In the genomic region with DNA sequence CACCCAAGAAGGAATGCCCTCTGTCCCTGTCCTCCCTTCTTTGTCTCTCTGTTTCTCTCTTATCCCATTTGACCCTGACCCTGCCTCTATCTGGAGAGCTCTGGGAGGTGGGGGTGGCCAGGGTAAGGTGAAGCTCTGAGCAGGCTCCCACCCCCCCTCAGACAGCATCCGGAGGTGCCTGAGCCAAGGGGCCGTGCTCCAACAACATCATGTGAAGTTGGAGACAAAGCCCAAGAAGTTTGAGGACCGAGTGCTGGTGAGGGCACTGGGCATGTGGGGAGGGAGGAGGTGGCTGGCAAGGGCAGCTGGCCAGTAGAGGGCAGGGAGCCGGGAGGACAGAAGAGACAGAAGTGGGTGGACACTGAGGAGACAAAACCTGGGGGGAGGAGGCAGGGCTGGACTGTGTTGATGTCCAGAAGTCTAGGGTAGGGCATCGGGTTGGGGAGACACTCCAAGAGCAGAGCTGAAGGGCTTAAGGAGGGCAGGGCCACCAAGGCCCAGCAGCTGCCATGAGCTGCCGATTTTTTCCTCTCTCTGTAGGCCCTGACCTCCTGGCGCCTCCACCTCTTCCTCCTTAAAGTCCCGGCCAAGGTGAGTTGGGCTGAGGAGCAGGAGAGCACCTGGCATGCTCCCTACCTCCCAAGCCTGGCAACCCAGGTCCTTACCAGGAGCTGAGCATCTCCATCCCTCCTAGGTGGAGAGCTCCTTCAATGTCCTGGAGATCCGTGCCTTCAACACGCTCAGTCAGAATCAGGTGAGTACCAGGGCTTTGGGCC, we compare ENCODE assay signal across 2 cellular contexts.
TF ChIP-seq lines count a peak whose summit lies in the region.

No MANE protein-coding gene starts in this region.

TF ChIP-seq in SK-N-SH, 30 proteins besides CTCF, POLR2A, EP300 and RAD21 (continued from another document):
- TF ChIP-seq, protein P1, sequence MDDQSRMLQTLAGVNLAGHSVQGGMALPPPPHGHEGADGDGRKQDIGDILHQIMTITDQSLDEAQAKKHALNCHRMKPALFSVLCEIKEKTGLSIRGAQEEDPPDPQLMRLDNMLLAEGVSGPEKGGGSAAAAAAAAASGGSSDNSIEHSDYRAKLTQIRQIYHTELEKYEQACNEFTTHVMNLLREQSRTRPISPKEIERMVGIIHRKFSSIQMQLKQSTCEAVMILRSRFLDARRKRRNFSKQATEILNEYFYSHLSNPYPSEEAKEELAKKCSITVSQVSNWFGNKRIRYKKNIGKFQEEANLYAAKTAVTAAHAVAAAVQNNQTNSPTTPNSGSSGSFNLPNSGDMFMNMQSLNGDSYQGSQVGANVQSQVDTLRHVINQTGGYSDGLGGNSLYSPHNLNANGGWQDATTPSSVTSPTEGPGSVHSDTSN (IDR thresholded peaks at IDR 0.05), result no peak
- TF ChIP-seq RXRA (IDR thresholded peaks at IDR 0.05; ENCODE audit: borderline replicate concordance, low read depth) (no peak), NFIC (IDR thresholded peaks at IDR 0.05; ENCODE audit: borderline replicate concordance) (no peak), TAF1 (IDR thresholded peaks at IDR 0.05; ENCODE audit: borderline replicate concordance, low read depth, low read length) (no peak), FOXM1 (IDR thresholded peaks at IDR 0.05; ENCODE audit: low read depth) (no peak), FOXJ3 (CRISPR knock-in tag; IDR thresholded peaks at IDR 0.05) (no peak)

TF ChIP-seq in SK-N-SH treated with all-trans-retinoic acid at 6 μM for 48 hours, 23 proteins besides CTCF, POLR2A, EP300 and RAD21:
- TF ChIP-seq, protein P2, sequence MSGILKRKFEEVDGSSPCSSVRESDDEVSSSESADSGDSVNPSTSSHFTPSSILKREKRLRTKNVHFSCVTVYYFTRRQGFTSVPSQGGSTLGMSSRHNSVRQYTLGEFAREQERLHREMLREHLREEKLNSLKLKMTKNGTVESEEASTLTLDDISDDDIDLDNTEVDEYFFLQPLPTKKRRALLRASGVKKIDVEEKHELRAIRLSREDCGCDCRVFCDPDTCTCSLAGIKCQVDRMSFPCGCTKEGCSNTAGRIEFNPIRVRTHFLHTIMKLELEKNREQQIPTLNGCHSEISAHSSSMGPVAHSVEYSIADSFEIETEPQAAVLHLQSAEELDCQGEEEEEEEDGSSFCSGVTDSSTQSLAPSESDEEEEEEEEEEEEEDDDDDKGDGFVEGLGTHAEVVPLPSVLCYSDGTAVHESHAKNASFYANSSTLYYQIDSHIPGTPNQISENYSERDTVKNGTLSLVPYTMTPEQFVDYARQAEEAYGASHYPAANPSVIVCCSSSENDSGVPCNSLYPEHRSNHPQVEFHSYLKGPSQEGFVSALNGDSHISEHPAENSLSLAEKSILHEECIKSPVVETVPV (CRISPR knock-in tag; IDR thresholded peaks at IDR 0.05), result no peak
- no peak for TF ChIP-seq TOX (CRISPR knock-in tag; IDR thresholded peaks at IDR 0.05; ENCODE audit: borderline replicate concordance)
- TF ChIP-seq PPARA (CRISPR knock-in tag; IDR thresholded peaks at IDR 0.05; ENCODE audit: borderline replicate concordance), result no peak
- TF ChIP-seq ARNTL (CRISPR knock-in tag; IDR thresholded peaks at IDR 0.05; ENCODE audit: borderline replicate concordance, low read depth), result no peak
- TF ChIP-seq CSDC2 (CRISPR knock-in tag; IDR thresholded peaks at IDR 0.05), result no peak
- no peak for TF ChIP-seq ZFP3 (CRISPR knock-in tag; IDR thresholded peaks at IDR 0.05)
- TF ChIP-seq ZNF70 (CRISPR knock-in tag; IDR thresholded peaks at IDR 0.05), result no peak
- TF ChIP-seq ZFP30 (CRISPR knock-in tag; IDR thresholded peaks at IDR 0.05), result no peak
- no peak for TF ChIP-seq SNAI2 (CRISPR knock-in tag; IDR thresholded peaks at IDR 0.05)
- TF ChIP-seq ZNF565 (CRISPR knock-in tag; conservative IDR thresholded peaks at IDR 0.05; ENCODE audit: low read depth), result no peak
- TF ChIP-seq ESRRG (CRISPR knock-in tag; IDR thresholded peaks at IDR 0.05), result no peak
- TF ChIP-seq BACH2 (CRISPR knock-in tag; IDR thresholded peaks at IDR 0.05; ENCODE audit: borderline replicate concordance), result no peak
- TF ChIP-seq, protein P3, sequence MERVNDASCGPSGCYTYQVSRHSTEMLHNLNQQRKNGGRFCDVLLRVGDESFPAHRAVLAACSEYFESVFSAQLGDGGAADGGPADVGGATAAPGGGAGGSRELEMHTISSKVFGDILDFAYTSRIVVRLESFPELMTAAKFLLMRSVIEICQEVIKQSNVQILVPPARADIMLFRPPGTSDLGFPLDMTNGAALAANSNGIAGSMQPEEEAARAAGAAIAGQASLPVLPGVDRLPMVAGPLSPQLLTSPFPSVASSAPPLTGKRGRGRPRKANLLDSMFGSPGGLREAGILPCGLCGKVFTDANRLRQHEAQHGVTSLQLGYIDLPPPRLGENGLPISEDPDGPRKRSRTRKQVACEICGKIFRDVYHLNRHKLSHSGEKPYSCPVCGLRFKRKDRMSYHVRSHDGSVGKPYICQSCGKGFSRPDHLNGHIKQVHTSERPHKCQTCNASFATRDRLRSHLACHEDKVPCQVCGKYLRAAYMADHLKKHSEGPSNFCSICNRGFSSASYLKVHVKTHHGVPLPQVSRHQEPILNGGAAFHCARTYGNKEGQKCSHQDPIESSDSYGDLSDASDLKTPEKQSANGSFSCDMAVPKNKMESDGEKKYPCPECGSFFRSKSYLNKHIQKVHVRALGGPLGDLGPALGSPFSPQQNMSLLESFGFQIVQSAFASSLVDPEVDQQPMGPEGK (CRISPR knock-in tag; IDR thresholded peaks at IDR 0.05; ENCODE audit: borderline replicate concordance), result no peak
- TF ChIP-seq, protein P4, sequence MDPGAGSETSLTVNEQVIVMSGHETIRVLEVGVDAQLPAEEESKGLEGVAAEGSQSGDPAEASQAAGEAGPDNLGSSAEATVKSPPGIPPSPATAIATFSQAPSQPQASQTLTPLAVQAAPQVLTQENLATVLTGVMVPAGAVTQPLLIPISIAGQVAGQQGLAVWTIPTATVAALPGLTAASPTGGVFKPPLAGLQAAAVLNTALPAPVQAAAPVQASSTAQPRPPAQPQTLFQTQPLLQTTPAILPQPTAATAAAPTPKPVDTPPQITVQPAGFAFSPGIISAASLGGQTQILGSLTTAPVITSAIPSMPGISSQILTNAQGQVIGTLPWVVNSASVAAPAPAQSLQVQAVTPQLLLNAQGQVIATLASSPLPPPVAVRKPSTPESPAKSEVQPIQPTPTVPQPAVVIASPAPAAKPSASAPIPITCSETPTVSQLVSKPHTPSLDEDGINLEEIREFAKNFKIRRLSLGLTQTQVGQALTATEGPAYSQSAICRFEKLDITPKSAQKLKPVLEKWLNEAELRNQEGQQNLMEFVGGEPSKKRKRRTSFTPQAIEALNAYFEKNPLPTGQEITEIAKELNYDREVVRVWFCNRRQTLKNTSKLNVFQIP (CRISPR knock-in tag; IDR thresholded peaks at IDR 0.05; ENCODE audit: borderline replicate concordance, low read depth), result no peak
TF ChIP-seq in SK-N-SH treated with all-trans-retinoic acid at 6 μM for 48 hours: peak in this region for 0.
